ENCODE assay signal across 8 cellular contexts in genomic region chr5:132422720-132423442, GRCh38. TPM values are rescaled to one million over a fixed set of nuclear protein-coding genes. Genes with fewer than 3 reads are reported as not detected.
DNase-seq lines count a peak whose midpoint lies in the region; TF ChIP-seq lines count a peak whose summit lies in the region.

No MANE protein-coding gene starts in this region.

- peak overlapping the region; percentile 98 for H3K27ac Mint-ChIP-seq in activated naive CD4-positive, alpha-beta T cell treated with anti-CD3 and anti-CD28 coated beads, Interleukin-2, amount 10 ng/mL, durations not matched to agents 7 days and 5 days
- H3K27ac Mint-ChIP-seq in activated T-helper 2 cell treated with anti-CD3 and anti-CD28 coated beads, Interferon-gamma antibody, Interleukin-2, Interleukin-4, amounts not matched to agents 10 μg/mL and 5 μg/mL and 100 μg/mL, durations not matched to agents 14 hours and 24 hours and 36 hours = peak overlapping the region; percentile 85

- H3K4me1 Mint-ChIP-seq in activated naive CD4-positive, alpha-beta T cell treated with anti-CD3 and anti-CD28 coated beads, Interleukin-2, amount 10 ng/mL, durations not matched to agents 7 days and 5 days = peaks cover 100% of the 10 kb centered on the region
- H3K4me1 Mint-ChIP-seq in activated T-helper 2 cell treated with anti-CD3 and anti-CD28 coated beads, Interferon-gamma antibody, Interleukin-2, Interleukin-4, amounts not matched to agents 10 μg/mL and 5 μg/mL and 100 μg/mL, durations not matched to agents 14 hours and 24 hours and 36 hours (ENCODE audit: low read depth) = peaks cover 92% of the 10 kb centered on the region

- H3K9me3 ChIP-seq in liver (ENCODE audit: control insufficient read depth in 4 of 4, low read length in 3 of 4) = no peaks in the 10 kb centered on the region

- TF ChIP-seq RAD21 in liver (IDR thresholded peaks at IDR 0.05) = peak in 1 of 2 donors; percentile 27

- peaks cover 65% of the 10 kb centered on the region for H3K36me3 Mint-ChIP-seq in activated naive CD4-positive, alpha-beta T cell treated with anti-CD3 and anti-CD28 coated beads, Interleukin-2, amount 10 ng/mL, durations not matched to agents 7 days and 5 days
- H3K36me3 Mint-ChIP-seq in activated T-helper 2 cell treated with anti-CD3 and anti-CD28 coated beads, Interferon-gamma antibody, Interleukin-2, Interleukin-4, amounts not matched to agents 10 μg/mL and 5 μg/mL and 100 μg/mL, durations not matched to agents 14 hours and 24 hours and 36 hours (ENCODE audit: low read depth) = peaks cover 60% of the 10 kb centered on the region

- no peak for TF ChIP-seq CTCF in liver (IDR thresholded peaks at IDR 0.05; ENCODE audit: low read depth, low read length, missing input control)

- H3K4me1 ChIP-seq in liver (ENCODE audit: control insufficient read depth in 4 of 4, insufficient read depth in 4 of 4, low read length in 3 of 4) = peaks cover 23 to 80% (median 58%) of the 10 kb centered on the region in 4 donors

- H3K9ac ChIP-seq in liver (ENCODE audit: low read depth in 1 of 2, low read length in 2 of 2) = peak overlapping the region in 1 of 2 donors; percentile 22

- intact Hi-C loops in activated T-helper 2 cell treated with anti-CD3 and anti-CD28 coated beads, Interferon-gamma antibody, Interleukin-2, Interleukin-4, amounts not matched to agents 10 μg/mL and 5 μg/mL and 100 μg/mL, durations not matched to agents 14 hours and 24 hours and 36 hours (cut with micrococcal nuclease) = loop anchor here (10.0 kb wide), 1 partner anchor 788 kb away; the partner anchor contains the start of gene RAPGEF6

- CTCF ChIA-PET in activated naive CD4-positive, alpha-beta T cell treated with anti-CD3 and anti-CD28 coated beads, Interleukin-2, amount 10 ng/mL, durations not matched to agents 7 days and 5 days (lab: Charles Lee) = interaction anchor here (0.8 to 7.6 kb wide), 5 partner anchors 12 to 75 kb away, joined by 3 to 87 read pairs (median 6); partner anchors contain the start of gene IRF1

- H3K36me3 ChIP-seq in liver (ENCODE audit: control insufficient read depth in 4 of 4, insufficient read depth in 3 of 4, low read depth in 1 of 4, low read length in 3 of 4) = peaks cover 0 to 4% (median 0%) of the 10 kb centered on the region in 4 donors

- H3K27me3 Mint-ChIP-seq in activated naive CD4-positive, alpha-beta T cell treated with anti-CD3 and anti-CD28 coated beads, Interleukin-2, amount 10 ng/mL, durations not matched to agents 7 days and 5 days = no peaks in the 10 kb centered on the region
- no peaks in the 10 kb centered on the region for H3K27me3 Mint-ChIP-seq in activated T-helper 2 cell treated with anti-CD3 and anti-CD28 coated beads, Interferon-gamma antibody, Interleukin-2, Interleukin-4, amounts not matched to agents 10 μg/mL and 5 μg/mL and 100 μg/mL, durations not matched to agents 14 hours and 24 hours and 36 hours (ENCODE audit: low read depth)

- no peaks in the 10 kb centered on the region for H3K9me3 Mint-ChIP-seq in activated naive CD4-positive, alpha-beta T cell treated with anti-CD3 and anti-CD28 coated beads, Interleukin-2, amount 10 ng/mL, durations not matched to agents 7 days and 5 days
- no peaks in the 10 kb centered on the region for H3K9me3 Mint-ChIP-seq in activated T-helper 2 cell treated with anti-CD3 and anti-CD28 coated beads, Interferon-gamma antibody, Interleukin-2, Interleukin-4, amounts not matched to agents 10 μg/mL and 5 μg/mL and 100 μg/mL, durations not matched to agents 14 hours and 24 hours and 36 hours

- H3K4me3 Mint-ChIP-seq in activated naive CD4-positive, alpha-beta T cell treated with anti-CD3 and anti-CD28 coated beads, Interleukin-2, amount 10 ng/mL, durations not matched to agents 7 days and 5 days = no peak overlapping the region
- no peak overlapping the region for H3K4me3 Mint-ChIP-seq in activated T-helper 2 cell treated with anti-CD3 and anti-CD28 coated beads, Interferon-gamma antibody, Interleukin-2, Interleukin-4, amounts not matched to agents 10 μg/mL and 5 μg/mL and 100 μg/mL, durations not matched to agents 14 hours and 24 hours and 36 hours (ENCODE audit: low read depth)

- DNase-seq in activated naive CD4-positive, alpha-beta T cell treated with anti-CD3 and anti-CD28 coated beads, Interleukin-2, amount 10 ng/mL, durations not matched to agents 7 days and 5 days = no peak
- no peak for DNase-seq in activated naive CD4-positive, alpha-beta T cell treated with Interleukin-2 at 50 U/mL for 16 hours
- DNase-seq in HT-29 (ENCODE audit: low spot score) (peak; percentile 78), NCI-H2081 (lab: John Stamatoyannopoulos, UW) (no peak), hippocampal formation (lab: John Stamatoyannopoulos, UW) (no peak), NCI-H2196 (lab: John Stamatoyannopoulos, UW; ENCODE audit: unreplicated experiment) (no peak)
- DNase-seq in activated T-helper 2 cell treated with anti-CD3 and anti-CD28 coated beads, Interferon-gamma antibody, Interleukin-2, Interleukin-4, amounts not matched to agents 10 μg/mL and 5 μg/mL and 100 μg/mL, durations not matched to agents 14 hours and 24 hours and 36 hours (ENCODE audit: low spot score) = no peak

- peak overlapping the region; percentile 0 to 29 for H3K27ac ChIP-seq in liver (ENCODE audit: low read depth in 1 of 2, low read length in 2 of 2)

- WGBS in liver = 34% methylated on average over 5 of the region's 5 CpGs

- H3K27me3 ChIP-seq in liver (ENCODE audit: control insufficient read depth in 4 of 4, insufficient read depth in 4 of 4, low read length in 3 of 4) = no peaks in the 10 kb centered on the region

- H3K4me3 ChIP-seq in liver (ENCODE audit: low read depth in 1 of 3, low read length in 3 of 3) = no peak overlapping the region

TF ChIP-seq in liver, 16 proteins besides CTCF, POLR2A, EP300 and RAD21 (continues in another document):
- TF ChIP-seq FOXA2 (IDR thresholded peaks at IDR 0.05) = peak; percentile 41
- peak; percentile 74 for TF ChIP-seq SP1 (IDR thresholded peaks at IDR 0.05)
- peak; percentile 33 for TF ChIP-seq YY1 (IDR thresholded peaks at IDR 0.05)
- TF ChIP-seq, protein P1, sequence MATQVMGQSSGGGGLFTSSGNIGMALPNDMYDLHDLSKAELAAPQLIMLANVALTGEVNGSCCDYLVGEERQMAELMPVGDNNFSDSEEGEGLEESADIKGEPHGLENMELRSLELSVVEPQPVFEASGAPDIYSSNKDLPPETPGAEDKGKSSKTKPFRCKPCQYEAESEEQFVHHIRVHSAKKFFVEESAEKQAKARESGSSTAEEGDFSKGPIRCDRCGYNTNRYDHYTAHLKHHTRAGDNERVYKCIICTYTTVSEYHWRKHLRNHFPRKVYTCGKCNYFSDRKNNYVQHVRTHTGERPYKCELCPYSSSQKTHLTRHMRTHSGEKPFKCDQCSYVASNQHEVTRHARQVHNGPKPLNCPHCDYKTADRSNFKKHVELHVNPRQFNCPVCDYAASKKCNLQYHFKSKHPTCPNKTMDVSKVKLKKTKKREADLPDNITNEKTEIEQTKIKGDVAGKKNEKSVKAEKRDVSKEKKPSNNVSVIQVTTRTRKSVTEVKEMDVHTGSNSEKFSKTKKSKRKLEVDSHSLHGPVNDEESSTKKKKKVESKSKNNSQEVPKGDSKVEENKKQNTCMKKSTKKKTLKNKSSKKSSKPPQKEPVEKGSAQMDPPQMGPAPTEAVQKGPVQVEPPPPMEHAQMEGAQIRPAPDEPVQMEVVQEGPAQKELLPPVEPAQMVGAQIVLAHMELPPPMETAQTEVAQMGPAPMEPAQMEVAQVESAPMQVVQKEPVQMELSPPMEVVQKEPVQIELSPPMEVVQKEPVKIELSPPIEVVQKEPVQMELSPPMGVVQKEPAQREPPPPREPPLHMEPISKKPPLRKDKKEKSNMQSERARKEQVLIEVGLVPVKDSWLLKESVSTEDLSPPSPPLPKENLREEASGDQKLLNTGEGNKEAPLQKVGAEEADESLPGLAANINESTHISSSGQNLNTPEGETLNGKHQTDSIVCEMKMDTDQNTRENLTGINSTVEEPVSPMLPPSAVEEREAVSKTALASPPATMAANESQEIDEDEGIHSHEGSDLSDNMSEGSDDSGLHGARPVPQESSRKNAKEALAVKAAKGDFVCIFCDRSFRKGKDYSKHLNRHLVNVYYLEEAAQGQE (IDR thresholded peaks at IDR 0.05) = no peak
- TF ChIP-seq TAF1 (conservative IDR thresholded peaks at IDR 0.05) = no peak
- peak; percentile 79 to 81 for TF ChIP-seq HNF4A (conservative IDR thresholded peaks at IDR 0.05)
- TF ChIP-seq, protein P2, sequence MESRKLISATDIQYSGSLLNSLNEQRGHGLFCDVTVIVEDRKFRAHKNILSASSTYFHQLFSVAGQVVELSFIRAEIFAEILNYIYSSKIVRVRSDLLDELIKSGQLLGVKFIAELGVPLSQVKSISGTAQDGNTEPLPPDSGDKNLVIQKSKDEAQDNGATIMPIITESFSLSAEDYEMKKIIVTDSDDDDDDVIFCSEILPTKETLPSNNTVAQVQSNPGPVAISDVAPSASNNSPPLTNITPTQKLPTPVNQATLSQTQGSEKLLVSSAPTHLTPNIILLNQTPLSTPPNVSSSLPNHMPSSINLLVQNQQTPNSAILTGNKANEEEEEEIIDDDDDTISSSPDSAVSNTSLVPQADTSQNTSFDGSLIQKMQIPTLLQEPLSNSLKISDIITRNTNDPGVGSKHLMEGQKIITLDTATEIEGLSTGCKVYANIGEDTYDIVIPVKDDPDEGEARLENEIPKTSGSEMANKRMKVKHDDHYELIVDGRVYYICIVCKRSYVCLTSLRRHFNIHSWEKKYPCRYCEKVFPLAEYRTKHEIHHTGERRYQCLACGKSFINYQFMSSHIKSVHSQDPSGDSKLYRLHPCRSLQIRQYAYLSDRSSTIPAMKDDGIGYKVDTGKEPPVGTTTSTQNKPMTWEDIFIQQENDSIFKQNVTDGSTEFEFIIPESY (IDR thresholded peaks at IDR 0.05) = no peak
- TF ChIP-seq JUND (IDR thresholded peaks at IDR 0.05) = peak in 1 of 2 donors; percentile 43
- TF ChIP-seq HNF4G (IDR thresholded peaks at IDR 0.05) = peak; percentile 22
- peak; percentile 86 for TF ChIP-seq NR2F2 (IDR thresholded peaks at IDR 0.05)
- TF ChIP-seq EGR1 (IDR thresholded peaks at IDR 0.05; ENCODE audit: low read depth in 2 of 2) = no peak
- TF ChIP-seq RXRA (IDR thresholded peaks at IDR 0.05) = peak; percentile 91 to 96
- no peak for TF ChIP-seq ATF3 (IDR thresholded peaks at IDR 0.05)
- no peak for TF ChIP-seq GABPA (IDR thresholded peaks at IDR 0.05 in 1 of 2, conservative IDR thresholded peaks at IDR 0.05 in 1 of 2)

RNA-seq across cellular contexts. Expression of gene SLC22A5, which starts 53.4 kb away (rescaled TPM):
- total RNA-seq in HT-29 (2014; rRNA removed; shearing (Covaris generic)) = 6.6 and 11.9 TPM in 2 replicates
- 4.8 and 5.1 TPM in 2 replicates for total RNA-seq in activated T-helper 2 cell treated with anti-CD3 and anti-CD28 coated beads, Interferon-gamma antibody, Interleukin-2, Interleukin-4, amounts not matched to agents 10 μg/mL and 5 μg/mL and 100 μg/mL, durations not matched to agents 14 hours and 24 hours and 36 hours
- total RNA-seq in liver = 10 to 100 TPM; 12.4 to 12.7 TPM
- 1 to 10 TPM; 3.4 to 4.5 TPM for polyA plus RNA-seq in liver
